In the genomic region with DNA sequence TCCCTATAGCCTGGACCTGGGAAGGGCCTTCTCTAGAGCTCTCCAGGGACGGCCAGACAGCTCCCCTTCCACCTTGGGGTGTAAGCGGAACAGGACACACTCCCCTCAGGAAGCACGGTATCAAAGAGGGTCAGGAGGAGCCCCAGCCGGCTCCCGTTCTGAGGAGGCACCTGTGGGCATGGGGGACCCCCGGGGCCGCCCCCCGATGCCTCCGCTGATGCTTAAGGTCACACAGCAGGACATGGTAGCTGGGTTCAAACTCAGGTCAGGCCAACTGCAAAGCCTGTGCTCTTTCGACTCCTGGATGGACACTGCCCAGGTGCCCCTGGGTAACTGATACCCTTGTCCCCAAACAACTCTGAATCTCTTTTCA, we compare ENCODE assay signal across 12 cellular contexts. TPM values are rescaled to one million over a fixed set of nuclear protein-coding genes. Genes with fewer than 3 reads are reported as not detected.
DNase-seq lines count a peak whose midpoint lies in the region; ATAC-seq and TF ChIP-seq lines count a peak whose summit lies in the region.
"Had no signal": no experiment of that assay in that cellular context is flagged by ENCODE, and none has a peak within 500 bp of the region (broad histone marks: within the 10 kb centered on the region; RNA-seq: fewer than 3 reads in every experiment).

No MANE protein-coding gene starts in this region.

- ATAC-seq in Panc1 (0 out of 2 replicates have a peak, but pooled peaks have one; percentile 4), GM21737 (IDR thresholded peaks at IDR 0.05; ENCODE audit: unreplicated experiment) (no peak)
- ATAC-seq: activated CD8-positive, alpha-beta memory T cell treated with anti-CD3 and anti-CD28 coated beads, Interleukin-2, amount 10 ng/mL, durations not matched to agents 7 days and 5 days had no signal

- H3K27me3 ChIP-seq in Panc1 (ENCODE audit: control insufficient read depth, insufficient read depth, low read length) (no peaks in the 10 kb centered on the region), endocrine pancreas (ENCODE audit: control insufficient read depth, insufficient read depth, low read length) (no peaks in the 10 kb centered on the region), thymus (ENCODE audit: control insufficient read depth, insufficient read depth) (no peaks in the 10 kb centered on the region)

- H3K4me3 ChIP-seq in Panc1 (ENCODE audit: low read depth in 2 of 2, low read length in 2 of 2) = no peak overlapping the region
- H3K4me3 ChIP-seq in endocrine pancreas (ENCODE audit: control insufficient read depth, insufficient read depth, low read length) = no peak overlapping the region
- no peak overlapping the region for H3K4me3 ChIP-seq in mesodermal cell (ENCODE audit: extremely low read depth, insufficient read depth, low read length, poor library complexity, severe bottlenecking)
- no peak overlapping the region for H3K4me3 ChIP-seq in thymus (ENCODE audit: low read length)

- peak overlapping the region; percentile 16 for H3K9ac ChIP-seq in endocrine pancreas (ENCODE audit: control insufficient read depth, insufficient read depth, low read length)

- no TSS peak for BruUV-seq in Panc1 (replicated peaks; lab: Mats Ljungman, UMichigan)

- intact Hi-C loops in Panc1 (cut with micrococcal nuclease; ENCODE audit: unreplicated experiment) = loop anchor here (10.0 kb wide), 1 partner anchor 90 kb away; no protein-coding TSS in a partner anchor

- H3K36me3 Mint-ChIP-seq in immature natural killer cell = no peaks in the 10 kb centered on the region
- H3K36me3 Mint-ChIP-seq: activated CD8-positive, alpha-beta memory T cell treated with anti-CD3 and anti-CD28 coated beads, Interleukin-2, amount 10 ng/mL, durations not matched to agents 7 days and 5 days; brain had no signal

- H3K4me1 ChIP-seq in Panc1 (ENCODE audit: control insufficient read depth, insufficient read depth, low read length) = peaks cover 61% of the 10 kb centered on the region
- peaks cover 7% of the 10 kb centered on the region for H3K4me1 ChIP-seq in endocrine pancreas (ENCODE audit: control insufficient read depth, insufficient read depth, low read length)
- peaks cover 35% of the 10 kb centered on the region for H3K4me1 ChIP-seq in mesodermal cell (ENCODE audit: control insufficient read depth, insufficient read depth, low read length, poor library complexity, severe bottlenecking)
- H3K4me1 ChIP-seq in thymus (ENCODE audit: control insufficient read depth, insufficient read depth, low read length) = peaks cover 13% of the 10 kb centered on the region

- H3K9me3 Mint-ChIP-seq in immature natural killer cell = no peaks in the 10 kb centered on the region
- H3K9me3 Mint-ChIP-seq: brain, type B pancreatic cell had no signal

- H3K27ac ChIP-seq in Panc1 (ENCODE audit: low read length) (peak overlapping the region; percentile 65), mesodermal cell (ENCODE audit: low read depth, low read length, severe bottlenecking) (peak overlapping the region; percentile 10), thymus (ENCODE audit: low read depth) (peak overlapping the region; percentile 43)

- H3K4me1 Mint-ChIP-seq in immature natural killer cell = peaks cover 68 to 78% of the 10 kb centered on the region in 2 donors

- CTCF ChIA-PET in Panc1 (lab: Charles Lee) = no interaction called here

- POLR2A ChIA-PET in Panc1 (lab: Charles Lee) = interaction anchor here (0.6 kb wide), 1 partner anchor 49 kb away, joined by 5 read pairs; no protein-coding TSS in a partner anchor

- H3K36me3 ChIP-seq in Panc1 (ENCODE audit: control insufficient read depth, insufficient read depth, low read length) = no peaks in the 10 kb centered on the region
- no peaks in the 10 kb centered on the region for H3K36me3 ChIP-seq in endocrine pancreas (ENCODE audit: control insufficient read depth, insufficient read depth, low read length)
- peaks cover 8% of the 10 kb centered on the region for H3K36me3 ChIP-seq in mesodermal cell (ENCODE audit: control insufficient read depth, insufficient read depth, low read length)
- peaks cover 15% of the 10 kb centered on the region for H3K36me3 ChIP-seq in thymus (ENCODE audit: control insufficient read depth, insufficient read depth)

- H3K4me3 Mint-ChIP-seq in immature natural killer cell = no peak overlapping the region
- H3K4me3 Mint-ChIP-seq: activated CD8-positive, alpha-beta memory T cell treated with anti-CD3 and anti-CD28 coated beads, Interleukin-2, amount 10 ng/mL, durations not matched to agents 7 days and 5 days; type B pancreatic cell had no signal

- in situ Hi-C loops in Panc1 (cut with HindIII; ENCODE audit: low pct_unique_long_range_greater_than_20kb, low sequenced_read_pairs) = no loop called here

- no peak for TF ChIP-seq CTCF in Panc1 (IDR thresholded peaks at IDR 0.05)

- H3K27ac Mint-ChIP-seq in immature natural killer cell = no peak overlapping the region
- H3K27ac Mint-ChIP-seq: activated CD8-positive, alpha-beta memory T cell treated with anti-CD3 and anti-CD28 coated beads, Interleukin-2, amount 10 ng/mL, durations not matched to agents 7 days and 5 days had no signal

- DNase-seq in Panc1 (ENCODE audit: low read depth, low spot score) (no peak), activated gamma-delta T cell treated with Interleukin-2 at 50 U/mL for 16 hours (no peak), immature natural killer cell (no peak)
- DNase-seq: activated CD8-positive, alpha-beta memory T cell treated with anti-CD3 and anti-CD28 coated beads, Interleukin-2, amount 10 ng/mL, durations not matched to agents 7 days and 5 days; NCI-H1930; NCI-H524 had no signal

- 93 to 99% methylated on average over 10 of the region's 10 CpGs for WGBS in mesodermal cell (ENCODE audit: insufficient coverage in 2 of 2), 2 experiments
- WGBS in thymus = 93% methylated on average over 10 of the region's 10 CpGs

- peaks cover 0 to 11% (median 4%) of the 10 kb centered on the region in 3 donors for H3K27me3 Mint-ChIP-seq in immature natural killer cell (ENCODE audit: low read depth in 3 of 3)
- H3K27me3 Mint-ChIP-seq: activated CD8-positive, alpha-beta memory T cell treated with anti-CD3 and anti-CD28 coated beads, Interleukin-2, amount 10 ng/mL, durations not matched to agents 7 days and 5 days; type B pancreatic cell had no signal

- H3K9me3 ChIP-seq in Panc1 (ENCODE audit: control insufficient read depth, insufficient read depth, low read depth, low read length) (no peaks in the 10 kb centered on the region), endocrine pancreas (ENCODE audit: control insufficient read depth, low read length) (no peaks in the 10 kb centered on the region), mesodermal cell (ENCODE audit: control insufficient read depth, low read length) (no peaks in the 10 kb centered on the region), thymus (ENCODE audit: control insufficient read depth) (no peaks in the 10 kb centered on the region)

RNA-seq across cellular contexts. Expression of gene CMIP, which starts 49.8 kb away (rescaled TPM):
- total RNA-seq in Panc1 (2021; ENCODE audit: unreplicated experiment) = 49.7 TPM
- polyA plus RNA-seq in Panc1 (2012; ENCODE audit: insufficient read length) = 32.8 TPM
- 43.4 TPM for polyA plus RNA-seq in mesodermal cell (2013, experiment 1 of 2)
- 38.5 TPM for polyA plus RNA-seq in mesodermal cell (2013, experiment 2 of 2)
- 19.4 TPM for polyA plus RNA-seq in thymus
- polyA plus RNA-seq in immature natural killer cell = 1 to 10 TPM in 1 of 3 donors, under 1 TPM in 1, not detected in 1; 0.53 to 1.7 TPM

Comparison
In these comparisons a context has a peak if more than half of its experiments do, and no peak if none do; other contexts are left out.
1. H3K27ac ChIP-seq: peak in every context shown above with its lines; median percentile 65 in Panc1; 43 in thymus; 10 in mesodermal cell.